ENCODE assay signal across 25 cellular contexts in the genomic region with DNA sequence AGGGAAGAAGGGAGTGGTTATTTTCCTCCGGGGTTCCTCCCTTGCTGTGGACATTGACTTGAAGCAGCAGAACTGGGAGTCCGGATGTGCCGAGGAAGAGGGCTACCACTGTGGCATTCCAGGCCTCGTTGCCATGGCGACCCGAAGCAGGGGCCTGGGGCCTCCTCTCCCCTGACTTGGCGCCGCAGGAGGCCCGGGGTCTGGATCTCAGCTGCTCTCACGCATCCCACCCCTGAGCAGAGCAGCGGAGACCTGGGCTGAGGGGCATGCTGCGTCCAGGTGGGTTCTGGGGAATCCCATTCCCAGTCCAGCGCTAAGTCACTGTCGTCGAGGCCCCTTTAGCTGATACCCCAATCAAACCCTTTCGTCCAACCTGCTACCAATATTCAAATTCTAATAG.
A peak's percentile ranks its signal among the peaks of the same experiment; 100 is the strongest.
DNase-seq lines count a peak whose midpoint lies in the region; ATAC-seq and TF ChIP-seq lines count a peak whose summit lies in the region.
"Had no signal": no experiment of that assay in that cellular context is flagged by ENCODE, and none has a peak within 500 bp of the region (broad histone marks: within the 10 kb centered on the region; RNA-seq: fewer than 3 reads in every experiment).

No MANE protein-coding gene starts in this region.

- no peak overlapping the region for H3K23ac ChIP-seq in mesendoderm (ENCODE audit: low read length)

- no peak overlapping the region for H3K4me3 ChIP-seq in mesendoderm (ENCODE audit: low read length)
- H3K4me3 ChIP-seq: Peyer's patch, SK-N-MC, skin epidermis had no signal

- H2AK5ac ChIP-seq in mesendoderm (ENCODE audit: low read length) = no peak overlapping the region

- H2BK5ac ChIP-seq in mesendoderm (ENCODE audit: low read length) = no peak overlapping the region

- H3K27me3 Mint-ChIP-seq in glutamatergic neuron (ENCODE audit: unreplicated experiment) = no peaks in the 10 kb centered on the region
- no peaks in the 10 kb centered on the region for H3K27me3 Mint-ChIP-seq in stimulated activated memory B cell treated with anti-CD40 and anti-IgM and Interleukin-4, amounts not matched to agents 10 μg/mL and 1 μg/mL and 100 μg/mL, for 72 hours
- H3K27me3 Mint-ChIP-seq: CD4-positive, alpha-beta memory T cell had no signal

- H3K4me1 ChIP-seq in mesendoderm (ENCODE audit: control insufficient read depth, low read depth, low read length) = peaks cover 8% of the 10 kb centered on the region
- H3K4me1 ChIP-seq: foreskin keratinocyte, Peyer's patch had no signal

- no peak overlapping the region for H3K4ac ChIP-seq in mesendoderm (ENCODE audit: low read depth, low read length)

- no peak overlapping the region for H4K8ac ChIP-seq in mesendoderm (ENCODE audit: low read depth, low read length)

- H3K56ac ChIP-seq in mesendoderm (ENCODE audit: low read length) = no peak overlapping the region

- no peak overlapping the region for H3K4me2 ChIP-seq in mesendoderm (ENCODE audit: low read length)

- no peak for TF ChIP-seq CTCF in glutamatergic neuron (IDR thresholded peaks at IDR 0.05; ENCODE audit: partially characterized antibody, unreplicated experiment)

- H3K4me3 Mint-ChIP-seq in glutamatergic neuron (ENCODE audit: unreplicated experiment) = no peak overlapping the region
- H3K4me3 Mint-ChIP-seq in stimulated activated memory B cell treated with anti-CD40 and anti-IgM and Interleukin-4, amounts not matched to agents 10 μg/mL and 1 μg/mL and 100 μg/mL, for 72 hours = no peak overlapping the region
- H3K4me3 Mint-ChIP-seq: activated naive CD8-positive, alpha-beta T cell treated with anti-CD3 and anti-CD28 coated beads, Interleukin-2, amount 10 ng/mL, durations not matched to agents 7 days and 5 days; CD4-positive, alpha-beta memory T cell; T-helper 2 cell treated with Interferon-gamma antibody and Interleukin-4, amounts not matched to agents 5 μg/mL and 100 μg/mL, for 36 hours had no signal

- H3K9me3 Mint-ChIP-seq in glutamatergic neuron (ENCODE audit: unreplicated experiment) = no peaks in the 10 kb centered on the region
- no peaks in the 10 kb centered on the region for H3K9me3 Mint-ChIP-seq in stimulated activated memory B cell treated with anti-CD40 and anti-IgM and Interleukin-4, amounts not matched to agents 10 μg/mL and 1 μg/mL and 100 μg/mL, for 72 hours
- H3K9me3 Mint-ChIP-seq: activated naive CD8-positive, alpha-beta T cell treated with anti-CD3 and anti-CD28 coated beads, Interleukin-2, amount 10 ng/mL, durations not matched to agents 7 days and 5 days; CD4-positive, alpha-beta memory T cell; T-helper 2 cell treated with Interferon-gamma antibody and Interleukin-4, amounts not matched to agents 5 μg/mL and 100 μg/mL, for 36 hours had no signal

- peaks cover 6% of the 10 kb centered on the region for H3K4me1 Mint-ChIP-seq in glutamatergic neuron (ENCODE audit: low read depth, unreplicated experiment)
- peaks cover 46% of the 10 kb centered on the region for H3K4me1 Mint-ChIP-seq in stimulated activated memory B cell treated with anti-CD40 and anti-IgM and Interleukin-4, amounts not matched to agents 10 μg/mL and 1 μg/mL and 100 μg/mL, for 72 hours
- H3K4me1 Mint-ChIP-seq: CD4-positive, alpha-beta memory T cell had no signal

- no peaks in the 10 kb centered on the region for H3K36me3 ChIP-seq in mesendoderm (ENCODE audit: control insufficient read depth, insufficient read depth, low read length)
- H3K36me3 ChIP-seq: Peyer's patch, WERI-Rb-1 had no signal

- no peak overlapping the region for H3K27ac Mint-ChIP-seq in glutamatergic neuron (ENCODE audit: unreplicated experiment)
- peak overlapping the region; percentile 59 for H3K27ac Mint-ChIP-seq in stimulated activated memory B cell treated with anti-CD40 and anti-IgM and Interleukin-4, amounts not matched to agents 10 μg/mL and 1 μg/mL and 100 μg/mL, for 72 hours
- H3K27ac Mint-ChIP-seq: activated naive CD8-positive, alpha-beta T cell treated with anti-CD3 and anti-CD28 coated beads, Interleukin-2, amount 10 ng/mL, durations not matched to agents 7 days and 5 days; CD4-positive, alpha-beta memory T cell; T-helper 2 cell treated with Interferon-gamma antibody and Interleukin-4, amounts not matched to agents 5 μg/mL and 100 μg/mL, for 36 hours had no signal

- H3K27me3 ChIP-seq in mesendoderm (ENCODE audit: insufficient read depth, low read length, poor library complexity) = no peaks in the 10 kb centered on the region
- H3K27me3 ChIP-seq: foreskin keratinocyte, Peyer's patch had no signal

- H3K18ac ChIP-seq in mesendoderm (ENCODE audit: low read length) = peak overlapping the region; percentile 44

- no peak overlapping the region for H3K27ac ChIP-seq in mesendoderm (ENCODE audit: low read depth, low read length)
- H3K27ac ChIP-seq: foreskin keratinocyte, Peyer's patch, SK-N-MC, WERI-Rb-1 had no signal

- ATAC-seq in stimulated activated memory B cell treated with anti-CD40 and anti-IgM and Interleukin-4, amounts not matched to agents 10 μg/mL and 1 μg/mL and 100 μg/mL, for 72 hours = no peak
- no peak for ATAC-seq in HG03175 (IDR thresholded peaks at IDR 0.05; ENCODE audit: unreplicated experiment)
- ATAC-seq: foreskin keratinocyte, left cardiac atrium had no signal

- no peaks in the 10 kb centered on the region for H3K36me3 Mint-ChIP-seq in glutamatergic neuron (ENCODE audit: unreplicated experiment)
- H3K36me3 Mint-ChIP-seq in stimulated activated memory B cell treated with anti-CD40 and anti-IgM and Interleukin-4, amounts not matched to agents 10 μg/mL and 1 μg/mL and 100 μg/mL, for 72 hours = peaks cover 45% of the 10 kb centered on the region
- H3K36me3 Mint-ChIP-seq: activated naive CD8-positive, alpha-beta T cell treated with anti-CD3 and anti-CD28 coated beads, Interleukin-2, amount 10 ng/mL, durations not matched to agents 7 days and 5 days; CD4-positive, alpha-beta memory T cell had no signal

- H2BK120ac ChIP-seq in mesendoderm (ENCODE audit: low read depth, low read length) = no peak overlapping the region

- intact Hi-C loops in posterior vena cava (cut with DNase I) = no loop called here

- no CpG with 5 or more reads among the region's 16 CpGs for WGBS in mesendoderm (ENCODE audit: extremely low coverage, insufficient coverage, low lambda C conversion rate)

- peak; percentile 65 for DNase-seq in SK-N-DZ (ENCODE audit: low spot score)
- DNase-seq in glutamatergic neuron = peak; percentile 45
- peak; percentile 92 for DNase-seq in mesendoderm
- DNase-seq in posterior vena cava (ENCODE audit: low spot score) = no peak
- no peak for DNase-seq in amniotic stem cell (lab: John Stamatoyannopoulos, UW)
- DNase-seq: activated CD4-positive, alpha-beta T cell treated with anti-CD3 and anti-CD28 coated beads, Interleukin-2, amount 50 U/mL, for 4 hours; activated effector memory CD4-positive, alpha-beta T cell treated with Interleukin-2 at 50 U/mL for 16 hours; activated naive CD8-positive, alpha-beta T cell treated with anti-CD3 and anti-CD28 coated beads, Interleukin-2, amount 10 ng/mL, durations not matched to agents 7 days and 5 days; CD4-positive, alpha-beta memory T cell; cerebellar nuclear complex; erythroblast; foreskin keratinocyte; hippocampal formation; left cardiac atrium; NCI-H1105 treated with DMSO at 0.1 percent for 48 hours; NCI-H510A treated with DMSO at 0.1 percent for 48 hours; Peyer's patch; stimulated activated CD4-positive, alpha-beta T cell treated with anti-CD3 and anti-CD28 coated beads, Interleukin-2, amount 100 ng/mL, for 48 hours; stimulated activated naive CD4-positive, alpha-beta T cell treated with Interleukin-2 at 50 U/mL for 16 hours; WERI-Rb-1 had no signal

- H3K9ac ChIP-seq in mesendoderm (ENCODE audit: low read length) = no peak overlapping the region

- no peaks in the 10 kb centered on the region for H3K79me2 ChIP-seq in mesendoderm (ENCODE audit: control insufficient read depth, insufficient read depth, low read length)

- H2BK15ac ChIP-seq in mesendoderm (replicated peaks; ENCODE audit: low read depth) = no peak overlapping the region

- H4K5ac ChIP-seq in mesendoderm (ENCODE audit: low read length) = no peak overlapping the region

- H3K79me1 ChIP-seq in mesendoderm (ENCODE audit: low read length) = no peaks in the 10 kb centered on the region

Comparison
In these comparisons a context has a peak if more than half of its experiments do, and no peak if none do; other contexts are left out.
1. DNase-seq: peak in SK-N-DZ (single experiment), glutamatergic neuron (single experiment) and mesendoderm (single experiment); none in posterior vena cava (single experiment) and amniotic stem cell (single experiment).